ENCODE assay signal across 8 cellular contexts in genomic region chr12:119876761-119877638, GRCh38. TPM values are rescaled to one million over a fixed set of nuclear protein-coding genes. Genes with fewer than 3 reads are reported as not detected.
DNase-seq lines count a peak whose midpoint lies in the region; ATAC-seq and TF ChIP-seq lines count a peak whose summit lies in the region.

A gene with protein sequence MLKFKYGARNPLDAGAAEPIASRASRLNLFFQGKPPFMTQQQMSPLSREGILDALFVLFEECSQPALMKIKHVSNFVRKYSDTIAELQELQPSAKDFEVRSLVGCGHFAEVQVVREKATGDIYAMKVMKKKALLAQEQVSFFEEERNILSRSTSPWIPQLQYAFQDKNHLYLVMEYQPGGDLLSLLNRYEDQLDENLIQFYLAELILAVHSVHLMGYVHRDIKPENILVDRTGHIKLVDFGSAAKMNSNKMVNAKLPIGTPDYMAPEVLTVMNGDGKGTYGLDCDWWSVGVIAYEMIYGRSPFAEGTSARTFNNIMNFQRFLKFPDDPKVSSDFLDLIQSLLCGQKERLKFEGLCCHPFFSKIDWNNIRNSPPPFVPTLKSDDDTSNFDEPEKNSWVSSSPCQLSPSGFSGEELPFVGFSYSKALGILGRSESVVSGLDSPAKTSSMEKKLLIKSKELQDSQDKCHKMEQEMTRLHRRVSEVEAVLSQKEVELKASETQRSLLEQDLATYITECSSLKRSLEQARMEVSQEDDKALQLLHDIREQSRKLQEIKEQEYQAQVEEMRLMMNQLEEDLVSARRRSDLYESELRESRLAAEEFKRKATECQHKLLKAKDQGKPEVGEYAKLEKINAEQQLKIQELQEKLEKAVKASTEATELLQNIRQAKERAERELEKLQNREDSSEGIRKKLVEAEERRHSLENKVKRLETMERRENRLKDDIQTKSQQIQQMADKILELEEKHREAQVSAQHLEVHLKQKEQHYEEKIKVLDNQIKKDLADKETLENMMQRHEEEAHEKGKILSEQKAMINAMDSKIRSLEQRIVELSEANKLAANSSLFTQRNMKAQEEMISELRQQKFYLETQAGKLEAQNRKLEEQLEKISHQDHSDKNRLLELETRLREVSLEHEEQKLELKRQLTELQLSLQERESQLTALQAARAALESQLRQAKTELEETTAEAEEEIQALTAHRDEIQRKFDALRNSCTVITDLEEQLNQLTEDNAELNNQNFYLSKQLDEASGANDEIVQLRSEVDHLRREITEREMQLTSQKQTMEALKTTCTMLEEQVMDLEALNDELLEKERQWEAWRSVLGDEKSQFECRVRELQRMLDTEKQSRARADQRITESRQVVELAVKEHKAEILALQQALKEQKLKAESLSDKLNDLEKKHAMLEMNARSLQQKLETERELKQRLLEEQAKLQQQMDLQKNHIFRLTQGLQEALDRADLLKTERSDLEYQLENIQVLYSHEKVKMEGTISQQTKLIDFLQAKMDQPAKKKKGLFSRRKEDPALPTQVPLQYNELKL (N-terminal part only) (minus strand): TSS chr12:119877320. CDS start chr12:119876168, 1,152 bp downstream.

- H3K4me3 Mint-ChIP-seq in T-cell, result peak within 1 kb of the TSS; percentile 79 to 87 (median 82)

- H3K4me3 ChIP-seq in adipocyte (ENCODE audit: low read length) (peak within 1 kb of the TSS; percentile 92), heart right ventricle (peak within 1 kb of the TSS; percentile 65 to 99 (median 72)), upper lobe of right lung (peak within 1 kb of the TSS; percentile 97)

- H3K36me3 ChIP-seq in adipocyte (ENCODE audit: control insufficient read depth, insufficient read depth, low read length, severe bottlenecking) (no peaks in the 10 kb centered on the region), heart right ventricle (peaks cover 0 to 8% (median 0%) of the 10 kb centered on the region in 9 donors), upper lobe of right lung (no peaks in the 10 kb centered on the region)

- peaks cover 0 to 4% of the 10 kb centered on the region in 2 donors for H3K27me3 Mint-ChIP-seq in T-cell

- intact Hi-C loops in heart right ventricle (cut with DNase I), result no loop called here
- intact Hi-C loops in posterior cingulate gyrus (cut with DNase I), result no loop called here
- intact Hi-C loops in upper lobe of right lung (cut with DNase I), result no loop called here

- DNase-seq in GM13977 (ENCODE audit: low spot score) (peak; percentile 96), NCI-H146 (lab: John Stamatoyannopoulos, UW) (peak; percentile 97), T-cell (peak; percentile 67 to 86 (median 78)), adipocyte (ENCODE audit: low read depth) (peak; percentile 98), heart right ventricle (peak; percentile 84 to 87), posterior cingulate gyrus (peak; percentile 74 to 98 (median 87)), upper lobe of right lung (peak; percentile 92)

- H3K36me3 Mint-ChIP-seq in T-cell, result no peaks in the 10 kb centered on the region

- CTCF ChIA-PET in T-cell (lab: Charles Lee), result interaction anchor here (0.6 to 1.4 kb wide), 2 partner anchors 210 to 1856 kb away, joined by 4 to 5 read pairs; no protein-coding TSS in a partner anchor

- H3K4me1 ChIP-seq in adipocyte (ENCODE audit: control insufficient read depth, insufficient read depth, low read length), result peaks cover 2% of the 10 kb centered on the region
- peaks cover 0 to 14% (median 6%) of the 10 kb centered on the region in 9 donors for H3K4me1 ChIP-seq in heart right ventricle
- peaks cover 3% of the 10 kb centered on the region for H3K4me1 ChIP-seq in upper lobe of right lung

- H3K27me3 ChIP-seq in adipocyte (replicated peaks; ENCODE audit: control insufficient read depth, insufficient read depth, low read length) (no peaks in the 10 kb centered on the region), heart right ventricle (no peaks in the 10 kb centered on the region), upper lobe of right lung (no peaks in the 10 kb centered on the region)

- H3K9me3 ChIP-seq in adipocyte (ENCODE audit: control insufficient read depth, low read length) (no peaks in the 10 kb centered on the region), heart right ventricle (no peaks in the 10 kb centered on the region), upper lobe of right lung (no peaks in the 10 kb centered on the region)

- 0 to 1% methylated on average over 54 to 56 of the region's 56 CpGs for WGBS in heart right ventricle, 2 donors

- ATAC-seq in HG02870 (IDR thresholded peaks at IDR 0.05; ENCODE audit: unreplicated experiment) (peak; percentile 100), T-cell (replicated peaks in 1 of 4) (peak; percentile 99 to 100 (median 100)), heart right ventricle (peak; percentile 98 to 100 (median 100)), upper lobe of right lung (peak; percentile 100)

- TF ChIP-seq CTCF in GM13977 (IDR thresholded peaks at IDR 0.05; ENCODE audit: extremely low read depth, insufficient read depth, missing control alignments) (no peak), heart right ventricle (IDR thresholded peaks at IDR 0.05) (no peak), upper lobe of right lung (IDR thresholded peaks at IDR 0.05) (no peak)

- in situ Hi-C loops in GM13977 (cut with MboI; ENCODE audit: low pct_unique_long_range_greater_than_20kb, low sequenced_read_pairs, unreplicated experiment), result no loop called here

- peak within 1 kb of the TSS in 1 of 2 donors; percentile 39 for H3K27ac Mint-ChIP-seq in T-cell

- H3K4me1 Mint-ChIP-seq in T-cell, result peaks cover 14 to 16% (median 15%) of the 10 kb centered on the region in 3 donors

- peak within 1 kb of the TSS; percentile 79 for H3K9ac ChIP-seq in adipocyte (ENCODE audit: low read length)

- H3K27ac ChIP-seq in heart right ventricle (peak within 1 kb of the TSS in 2 of 10 donors; percentile 23 to 75), upper lobe of right lung (no peak within 1 kb of the TSS)

- H3K9me3 Mint-ChIP-seq in T-cell, result no peaks in the 10 kb centered on the region

- POLR2A ChIA-PET in T-cell (lab: Charles Lee), result no interaction called here

RNA-seq across cellular contexts. Expression of the gene that starts here (rescaled TPM):
- total RNA-seq in T-cell, result 1 to 10 TPM; 1.9 to 4.5 (median 2.1) TPM
- 1 to 10 TPM in 5 of 10 donors, under 1 TPM in 5; 0.35 to 7.0 (median 0.98) TPM for total RNA-seq in heart right ventricle
- under 1 TPM; 0.20 to 0.95 TPM for polyA plus RNA-seq in heart right ventricle
- total RNA-seq in upper lobe of right lung, result 6.8 TPM
